34 cellular contexts compared by ENCODE assay signal in genomic region chr10:80674809-80675208, GRCh38.
"Had no signal": no experiment of that assay in that cellular context is flagged by ENCODE, and none has a peak within 500 bp of the region (broad histone marks: within the 10 kb centered on the region; RNA-seq: fewer than 3 reads in every experiment).

No MANE protein-coding gene starts in this region.

- DNase-seq: activated effector memory CD4-positive, alpha-beta T cell treated with anti-CD3 and anti-CD28 coated beads, Interleukin-2, amount 50 U/mL, for 16 hours; activated effector memory CD4-positive, alpha-beta T cell treated with Interleukin-2 at 50 U/mL for 16 hours; activated gamma-delta T cell; activated gamma-delta T cell treated with Interleukin-2 at 50 U/mL for 16 hours; activated naive CD4-positive, alpha-beta T cell; activated naive CD4-positive, alpha-beta T cell treated with anti-CD3 and anti-CD28 coated beads for 36 hours; activated naive CD4-positive, alpha-beta T cell treated with anti-CD3 and anti-CD28 coated beads, Interleukin-2, amount 10 ng/mL, durations not matched to agents 7 days and 5 days; activated naive CD4-positive, alpha-beta T cell treated with anti-CD3 and anti-CD28 coated beads, Interleukin-2, amount 50 U/mL, for 16 hours; activated naive CD4-positive, alpha-beta T cell treated with Interleukin-2 at 50 U/mL for 16 hours; activated naive CD8-positive, alpha-beta T cell treated with anti-CD3 and anti-CD28 coated beads for 36 hours; activated naive CD8-positive, alpha-beta T cell treated with anti-CD3 and anti-CD28 coated beads, Interleukin-2, amount 10 ng/mL, durations not matched to agents 7 days and 5 days; activated naive CD8-positive, alpha-beta T cell treated with anti-CD3 and anti-CD28 coated beads, Interleukin-2, amount 50 U/mL, for 24 hours; activated T-cell treated with anti-CD3 and anti-CD28 coated beads, Interleukin-2, amount 50 U/mL, for 1 hour; activated T-cell treated with anti-CD3 and anti-CD28 coated beads, Interleukin-2, amount 50 U/mL, for 24 hours; activated T-cell treated with anti-CD3 and anti-CD28 coated beads, Interleukin-2, amount 50 U/mL, for 4 hours; activated T-cell treated with anti-CD3 and anti-CD28 coated beads, Interleukin-2, amount 50 U/mL, for 48 hours; activated T-cell treated with anti-CD3 and anti-CD28 coated beads, Interleukin-2, amount 50 U/mL, for 72 hours; adrenal gland; amniotic stem cell; amygdala; anterior cingulate cortex; aorta; body of pancreas; brain microvascular endothelial cell; caudate nucleus; central memory CD4-positive, alpha-beta T cell; cerebellar nuclear complex had no signal

- H3K27me3 ChIP-seq: adrenal gland, ascending aorta, body of pancreas, brain microvascular endothelial cell, breast epithelium, cardiac muscle cell had no signal

- FAIRE-seq: astrocyte, bronchial epithelial cell had no signal

- H3K27ac ChIP-seq: adrenal gland, ascending aorta, body of pancreas, brain microvascular endothelial cell, breast epithelium, cardiac muscle cell had no signal

- H3K4me1 ChIP-seq: adrenal gland, ascending aorta, body of pancreas, breast epithelium had no signal

- ATAC-seq: activated naive CD4-positive, alpha-beta T cell treated with anti-CD3 and anti-CD28 coated beads, Interleukin-2, amount 50 U/mL, for 72 hours; activated naive CD8-positive, alpha-beta T cell treated with anti-CD3 and anti-CD28 coated beads, Interleukin-2, amount 50 U/mL, for 24 hours; activated T-cell treated with anti-CD3 and anti-CD28 coated beads, Interleukin-2, amount 50 U/mL, for 4 hours; activated T-cell treated with anti-CD3 and anti-CD28 coated beads, Interleukin-2, amount 50 U/mL, for 72 hours; activated T-helper 17 cell treated with anti-CD3 and anti-CD28 coated beads, Interleukin-2, amount 50 U/mL, for 72 hours; body of pancreas had no signal

- H3K4me3 ChIP-seq: adrenal gland, ascending aorta, body of pancreas, breast epithelium, cardiac muscle cell had no signal

- H3K36me3 ChIP-seq: adrenal gland, ascending aorta, brain microvascular endothelial cell, breast epithelium, cardiac muscle cell had no signal

- H3K9me3 ChIP-seq: adrenal gland, ascending aorta, body of pancreas, breast epithelium had no signal
